ENCODE assay signal across 18 cellular contexts in the genomic region with DNA sequence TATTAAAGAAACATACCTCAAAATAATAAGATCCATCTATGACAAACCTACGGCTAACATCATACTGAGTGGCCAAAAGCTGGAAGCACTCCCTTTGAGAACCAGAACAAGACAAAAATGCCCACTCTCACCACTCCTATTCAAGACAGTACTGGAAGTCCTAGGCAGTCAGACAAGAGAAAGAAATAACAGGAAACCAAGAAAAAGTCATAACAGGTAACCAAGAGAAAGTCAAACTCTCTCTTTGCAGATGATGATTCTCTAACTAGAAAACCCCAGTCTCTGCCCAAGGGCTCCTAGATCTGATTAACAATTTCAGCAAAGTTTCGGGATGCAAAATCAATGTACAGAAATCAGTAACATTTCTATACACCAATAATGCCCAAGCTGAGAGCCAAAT. TPM values are rescaled to one million over a fixed set of nuclear protein-coding genes. Genes with fewer than 3 reads are reported as not detected.
DNase-seq lines count a peak whose midpoint lies in the region; ATAC-seq and FAIRE-seq lines count a peak whose summit lies in the region.
"Had no signal": no experiment of that assay in that cellular context is flagged by ENCODE, and none has a peak within 500 bp of the region (broad histone marks: within the 10 kb centered on the region; RNA-seq: fewer than 3 reads in every experiment).

No MANE protein-coding gene starts in this region.

- no peak overlapping the region for H3K27ac ChIP-seq in trophoblast cell (ENCODE audit: low read depth, low read length)
- H3K27ac ChIP-seq: C4-2B, left ventricle myocardium inferior had no signal

- no peak overlapping the region for H3K4me3 ChIP-seq in trophoblast cell (ENCODE audit: low read depth, low read length)
- H3K4me3 ChIP-seq: HAP-1, left ventricle myocardium inferior, MG63, mucosa of descending colon had no signal

- no peak overlapping the region for H3K14ac ChIP-seq in trophoblast cell (ENCODE audit: low read length)

- no peaks in the 10 kb centered on the region for H3K79me1 ChIP-seq in trophoblast cell (ENCODE audit: low read length)

- H3K18ac ChIP-seq in trophoblast cell (ENCODE audit: low read length): no peak overlapping the region

- WGBS in trophoblast cell (ENCODE audit: extremely low coverage, insufficient coverage, insufficient read length): no CpG with 5 or more reads among the region's 2 CpGs

- peaks cover 99% of the 10 kb centered on the region for H3K4me1 Mint-ChIP-seq in activated T-cell treated with anti-CD3 and anti-CD28 coated beads, Interleukin-2, amount 50 U/mL, for 24 hours (ENCODE audit: low read depth)

- no peak overlapping the region for H2BK5ac ChIP-seq in trophoblast cell (ENCODE audit: low read depth, low read length, poor library complexity)

- H2AK5ac ChIP-seq in trophoblast cell (ENCODE audit: low read length): no peak overlapping the region

- peak; percentile 45 for ATAC-seq in HG03103 (IDR thresholded peaks at IDR 0.05; ENCODE audit: low read depth, unreplicated experiment)
- ATAC-seq in activated naive CD4-positive, alpha-beta T cell treated with anti-CD3 and anti-CD28 coated beads, Interleukin-2, amount 50 U/mL, for 72 hours: peak; percentile 85 to 88
- ATAC-seq: mucosa of descending colon, Right ventricle myocardium inferior, sciatic nerve had no signal

- H3K9ac ChIP-seq in trophoblast cell (ENCODE audit: low read length): no peak overlapping the region

- H3K4me2 ChIP-seq in trophoblast cell (ENCODE audit: low read length): no peak overlapping the region

- H4K8ac ChIP-seq in trophoblast cell (ENCODE audit: low read depth, low read length): no peak overlapping the region

- no peak overlapping the region for H4K91ac ChIP-seq in trophoblast cell (ENCODE audit: low read depth, low read length)

- no peak for DNase-seq in activated T-cell treated with anti-CD3 and anti-CD28 coated beads, Interleukin-2, amount 50 U/mL, for 24 hours
- DNase-seq in activated T-cell treated with anti-CD3 and anti-CD28 coated beads, Interleukin-2, amount 50 U/mL, for 1 hour: no peak
- no peak for DNase-seq in activated naive CD4-positive, alpha-beta T cell treated with anti-CD3 and anti-CD28 coated beads, Interleukin-2, amount 50 U/mL, for 72 hours (ENCODE audit: low spot score in 2 of 2)
- DNase-seq in trophoblast cell (no peak), frontal cortex (ENCODE audit: low spot score in 2 of 2) (no peak), cerebellum (ENCODE audit: low spot score) (no peak)
- no peak for DNase-seq in stimulated activated CD4-positive, alpha-beta T cell treated with anti-CD3 and anti-CD28 coated beads, Interleukin-15, amount 100 ng/mL, for 24 hours
- DNase-seq: DMS53; left ventricle myocardium inferior; MG63; mucosa of descending colon; NCI-H1694 treated with DMSO at 0.1 percent for 48 hours; stimulated activated CD4-positive, alpha-beta T cell treated with anti-CD3 and anti-CD28 coated beads, Interleukin-1b, Interleukin-23, amount 100 ng/mL, for 48 hours had no signal

- peak overlapping the region; percentile 39 for H3K4me3 Mint-ChIP-seq in activated T-cell treated with anti-CD3 and anti-CD28 coated beads, Interleukin-2, amount 50 U/mL, for 24 hours

- H3K4me1 ChIP-seq in trophoblast cell (ENCODE audit: control insufficient read depth in 1 of 2, insufficient read depth in 2 of 2, low read length in 2 of 2): no peaks in the 10 kb centered on the region

- no peaks in the 10 kb centered on the region for H3K36me3 ChIP-seq in trophoblast cell (ENCODE audit: control insufficient read depth in 1 of 2, insufficient read depth in 2 of 2, low read length in 2 of 2)
- H3K36me3 ChIP-seq: HAP-1, left ventricle myocardium inferior had no signal

- H3K27me3 ChIP-seq in trophoblast cell (ENCODE audit: insufficient read depth, low read length): no peaks in the 10 kb centered on the region
- H3K27me3 ChIP-seq: MG63 had no signal

- peaks cover 72% of the 10 kb centered on the region for H3K36me3 Mint-ChIP-seq in activated T-cell treated with anti-CD3 and anti-CD28 coated beads, Interleukin-2, amount 50 U/mL, for 24 hours (ENCODE audit: low read depth)
- peaks cover 36 to 66% of the 10 kb centered on the region in 2 donors for H3K36me3 Mint-ChIP-seq in activated naive CD4-positive, alpha-beta T cell treated with anti-CD3 and anti-CD28 coated beads, Interleukin-2, amount 50 U/mL, for 72 hours

- H3K79me2 ChIP-seq in trophoblast cell (ENCODE audit: control insufficient read depth, insufficient read depth, low read length, poor library complexity): no peaks in the 10 kb centered on the region

- no peak overlapping the region for H2AFZ ChIP-seq in trophoblast cell (ENCODE audit: insufficient read depth, low read length, poor library complexity)

- H3K27me3 Mint-ChIP-seq in activated T-cell treated with anti-CD3 and anti-CD28 coated beads, Interleukin-2, amount 50 U/mL, for 24 hours: no peaks in the 10 kb centered on the region

- H3K9me3 ChIP-seq in trophoblast cell (ENCODE audit: insufficient read depth, low read depth, low read length): no peaks in the 10 kb centered on the region

- no peak overlapping the region for H2BK120ac ChIP-seq in trophoblast cell (ENCODE audit: insufficient read depth, low read length, poor library complexity)

- no peak overlapping the region for H3K23ac ChIP-seq in trophoblast cell (ENCODE audit: low read length)

- H4K12ac ChIP-seq in trophoblast cell (ENCODE audit: low read depth, low read length): no peak overlapping the region

- peak overlapping the region; percentile 33 for H3K4ac ChIP-seq in trophoblast cell (ENCODE audit: low read depth, low read length)

- H2BK12ac ChIP-seq in trophoblast cell (ENCODE audit: low read length): no peak overlapping the region

- H3K9me3 Mint-ChIP-seq in activated T-cell treated with anti-CD3 and anti-CD28 coated beads, Interleukin-2, amount 50 U/mL, for 24 hours: peaks cover 10% of the 10 kb centered on the region
- peaks cover 7 to 18% of the 10 kb centered on the region in 2 donors for H3K9me3 Mint-ChIP-seq in activated naive CD4-positive, alpha-beta T cell treated with anti-CD3 and anti-CD28 coated beads, Interleukin-2, amount 50 U/mL, for 72 hours

- no peak for FAIRE-seq in frontal cortex (lab: Jason Lieb, UNC)

- H3K27ac Mint-ChIP-seq in activated T-cell treated with anti-CD3 and anti-CD28 coated beads, Interleukin-2, amount 50 U/mL, for 24 hours: peak overlapping the region; percentile 92
- peak overlapping the region; percentile 81 to 97 for H3K27ac Mint-ChIP-seq in activated naive CD4-positive, alpha-beta T cell treated with anti-CD3 and anti-CD28 coated beads, Interleukin-2, amount 50 U/mL, for 72 hours

RNA-seq across cellular contexts. Expression of gene TMEM123, which starts 35.6 kb away (rescaled TPM):
- total RNA-seq in activated naive CD4-positive, alpha-beta T cell treated with anti-CD3 and anti-CD28 coated beads, Interleukin-2, amount 50 U/mL, for 72 hours: 100 to 1,000 TPM; 193 to 330 TPM
- polyA plus RNA-seq in trophoblast cell (2013): 99.0 and 103 TPM in 2 replicates
- total RNA-seq in frontal cortex: 109 TPM
- 50.1 TPM for total RNA-seq in cerebellum
